1 cellular context compared by ENCODE assay signal in the genomic region with DNA sequence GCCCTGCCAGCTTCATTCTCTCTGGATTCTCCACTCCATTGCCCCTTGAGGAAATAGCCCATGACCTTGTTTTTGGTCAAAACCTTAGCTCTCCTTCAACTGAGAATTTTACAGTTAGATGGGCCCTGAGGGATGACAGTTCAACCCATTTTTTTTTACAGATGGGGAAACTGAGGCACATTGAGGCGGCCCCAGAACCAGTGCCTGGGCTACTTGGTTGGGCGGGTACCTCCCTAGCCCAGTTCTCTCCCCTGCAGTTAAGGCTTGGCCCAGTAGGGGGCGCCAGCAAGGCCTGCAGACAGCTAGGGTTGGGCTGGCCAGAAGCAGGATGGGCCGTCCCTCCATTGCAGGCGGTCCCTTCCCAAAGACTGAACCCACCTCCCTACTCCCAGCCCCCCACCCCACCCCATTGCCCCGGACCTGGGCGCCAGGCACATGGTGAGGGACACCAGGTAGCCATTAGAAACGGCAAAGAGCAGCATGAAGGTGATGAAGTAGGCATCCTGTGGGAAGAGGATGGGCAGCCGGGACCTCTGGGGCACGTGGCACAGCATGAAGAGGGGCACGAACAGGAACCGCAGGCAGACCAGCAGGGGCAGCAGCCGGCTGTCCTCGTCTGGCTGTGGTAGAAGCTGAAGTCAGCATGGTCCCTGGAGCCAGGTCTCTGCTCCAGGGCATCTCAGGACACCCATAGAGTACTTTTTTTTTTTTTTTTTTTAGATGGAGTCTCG.
TF ChIP-seq lines count a peak whose summit lies in the region.

No MANE protein-coding gene starts in this region.

TF ChIP-seq in GM23338, 12 proteins besides CTCF, POLR2A, EP300 and RAD21 (continued from another document):
- TF ChIP-seq, protein P1, sequence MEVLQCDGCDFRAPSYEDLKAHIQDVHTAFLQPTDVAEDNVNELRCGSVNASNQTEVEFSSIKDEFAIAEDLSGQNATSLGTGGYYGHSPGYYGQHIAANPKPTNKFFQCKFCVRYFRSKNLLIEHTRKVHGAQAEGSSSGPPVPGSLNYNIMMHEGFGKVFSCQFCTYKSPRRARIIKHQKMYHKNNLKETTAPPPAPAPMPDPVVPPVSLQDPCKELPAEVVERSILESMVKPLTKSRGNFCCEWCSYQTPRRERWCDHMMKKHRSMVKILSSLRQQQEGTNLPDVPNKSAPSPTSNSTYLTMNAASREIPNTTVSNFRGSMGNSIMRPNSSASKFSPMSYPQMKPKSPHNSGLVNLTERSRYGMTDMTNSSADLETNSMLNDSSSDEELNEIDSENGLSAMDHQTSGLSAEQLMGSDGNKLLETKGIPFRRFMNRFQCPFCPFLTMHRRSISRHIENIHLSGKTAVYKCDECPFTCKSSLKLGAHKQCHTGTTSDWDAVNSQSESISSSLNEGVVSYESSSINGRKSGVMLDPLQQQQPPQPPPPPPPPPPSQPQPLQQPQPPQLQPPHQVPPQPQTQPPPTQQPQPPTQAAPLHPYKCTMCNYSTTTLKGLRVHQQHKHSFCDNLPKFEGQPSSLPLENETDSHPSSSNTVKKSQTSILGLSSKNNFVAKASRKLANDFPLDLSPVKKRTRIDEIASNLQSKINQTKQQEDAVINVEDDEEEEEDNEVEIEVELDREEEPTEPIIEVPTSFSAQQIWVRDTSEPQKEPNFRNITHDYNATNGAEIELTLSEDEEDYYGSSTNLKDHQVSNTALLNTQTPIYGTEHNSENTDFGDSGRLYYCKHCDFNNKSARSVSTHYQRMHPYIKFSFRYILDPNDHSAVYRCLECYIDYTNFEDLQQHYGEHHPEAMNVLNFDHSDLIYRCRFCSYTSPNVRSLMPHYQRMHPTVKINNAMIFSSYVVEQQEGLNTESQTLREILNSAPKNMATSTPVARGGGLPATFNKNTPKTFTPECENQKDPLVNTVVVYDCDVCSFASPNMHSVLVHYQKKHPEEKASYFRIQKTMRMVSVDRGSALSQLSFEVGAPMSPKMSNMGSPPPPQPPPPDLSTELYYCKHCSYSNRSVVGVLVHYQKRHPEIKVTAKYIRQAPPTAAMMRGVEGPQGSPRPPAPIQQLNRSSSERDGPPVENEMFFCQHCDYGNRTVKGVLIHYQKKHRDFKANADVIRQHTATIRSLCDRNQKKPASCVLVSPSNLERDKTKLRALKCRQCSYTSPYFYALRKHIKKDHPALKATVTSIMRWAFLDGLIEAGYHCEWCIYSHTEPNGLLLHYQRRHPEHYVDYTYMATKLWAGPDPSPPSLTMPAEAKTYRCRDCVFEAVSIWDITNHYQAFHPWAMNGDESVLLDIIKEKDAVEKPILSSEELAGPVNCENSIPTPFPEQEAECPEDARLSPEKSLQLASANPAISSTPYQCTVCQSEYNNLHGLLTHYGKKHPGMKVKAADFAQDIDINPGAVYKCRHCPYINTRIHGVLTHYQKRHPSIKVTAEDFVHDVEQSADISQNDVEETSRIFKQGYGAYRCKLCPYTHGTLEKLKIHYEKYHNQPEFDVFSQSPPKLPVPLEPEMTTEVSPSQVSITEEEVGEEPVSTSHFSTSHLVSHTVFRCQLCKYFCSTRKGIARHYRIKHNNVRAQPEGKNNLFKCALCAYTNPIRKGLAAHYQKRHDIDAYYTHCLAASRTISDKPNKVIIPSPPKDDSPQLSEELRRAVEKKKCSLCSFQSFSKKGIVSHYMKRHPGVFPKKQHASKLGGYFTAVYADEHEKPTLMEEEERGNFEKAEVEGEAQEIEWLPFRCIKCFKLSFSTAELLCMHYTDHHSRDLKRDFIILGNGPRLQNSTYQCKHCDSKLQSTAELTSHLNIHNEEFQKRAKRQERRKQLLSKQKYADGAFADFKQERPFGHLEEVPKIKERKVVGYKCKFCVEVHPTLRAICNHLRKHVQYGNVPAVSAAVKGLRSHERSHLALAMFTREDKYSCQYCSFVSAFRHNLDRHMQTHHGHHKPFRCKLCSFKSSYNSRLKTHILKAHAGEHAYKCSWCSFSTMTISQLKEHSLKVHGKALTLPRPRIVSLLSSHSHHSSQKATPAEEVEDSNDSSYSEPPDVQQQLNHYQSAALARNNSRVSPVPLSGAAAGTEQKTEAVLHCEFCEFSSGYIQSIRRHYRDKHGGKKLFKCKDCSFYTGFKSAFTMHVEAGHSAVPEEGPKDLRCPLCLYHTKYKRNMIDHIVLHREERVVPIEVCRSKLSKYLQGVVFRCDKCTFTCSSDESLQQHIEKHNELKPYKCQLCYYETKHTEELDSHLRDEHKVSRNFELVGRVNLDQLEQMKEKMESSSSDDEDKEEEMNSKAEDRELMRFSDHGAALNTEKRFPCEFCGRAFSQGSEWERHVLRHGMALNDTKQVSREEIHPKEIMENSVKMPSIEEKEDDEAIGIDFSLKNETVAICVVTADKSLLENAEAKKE (CRISPR knock-in tag; IDR thresholded peaks at IDR 0.05) = no peak
- TF ChIP-seq POLR2AphosphoS5 (IDR thresholded peaks at IDR 0.05; ENCODE audit: low read depth) (peak; percentile 39; the same call in 1 of the 2 replicates), ZNF114 (CRISPR knock-in tag; IDR thresholded peaks at IDR 0.05) (no peak)
